9 cellular contexts compared by ENCODE assay signal in the genomic region with DNA sequence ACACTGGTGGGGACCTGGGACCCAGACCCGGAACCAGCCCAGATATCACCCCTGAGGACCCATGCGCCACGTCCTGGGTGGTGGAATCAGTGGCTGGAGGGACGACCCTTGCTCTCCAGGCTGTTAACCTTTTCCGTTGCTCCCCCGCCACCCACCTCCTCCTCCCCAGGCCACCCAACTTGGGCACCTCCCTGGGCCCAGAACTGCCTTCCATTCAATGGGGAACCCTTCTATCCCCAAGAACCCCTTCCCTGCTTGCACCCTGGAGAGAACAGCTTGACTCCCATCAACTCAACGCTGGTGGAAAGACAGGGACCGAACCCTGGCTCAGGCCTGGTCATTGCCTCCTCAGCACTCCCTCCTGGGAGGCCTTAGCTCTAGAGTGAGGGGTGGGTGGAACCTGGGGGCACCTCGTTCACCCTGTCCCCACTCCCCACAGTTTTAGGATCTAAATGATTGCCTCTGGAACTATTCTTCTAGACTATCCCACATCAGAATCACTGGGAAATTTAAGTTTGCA. TPM values are rescaled to one million over a fixed set of nuclear protein-coding genes. Genes with fewer than 3 reads are reported as not detected.
DNase-seq lines count a peak whose midpoint lies in the region; ATAC-seq and TF ChIP-seq lines count a peak whose summit lies in the region.
"Had no signal": no experiment of that assay in that cellular context is flagged by ENCODE, and none has a peak within 500 bp of the region (broad histone marks: within the 10 kb centered on the region; RNA-seq: fewer than 3 reads in every experiment).

No MANE protein-coding gene starts in this region.

- peak overlapping the region; percentile 44 for H3K27ac ChIP-seq in cardiac muscle cell
- H3K27ac ChIP-seq in body of pancreas: peak overlapping the region; percentile 86 to 94 (median 89)
- peak overlapping the region; percentile 91 for H3K27ac ChIP-seq in mesodermal cell (ENCODE audit: low read depth, low read length, severe bottlenecking)
- H3K27ac ChIP-seq in vagina: peak overlapping the region; percentile 76

- DNase-seq in cardiac muscle cell (ENCODE audit: low read depth in 1 of 2, low spot score in 1 of 2) (no peak), cardiac septum (ENCODE audit: low spot score) (no peak), body of pancreas (no peak), vagina (ENCODE audit: extremely low spot score in 2 of 2) (no peak), NCI-H69 (lab: John Stamatoyannopoulos, UW) (no peak), NCI-H524 treated with DMSO at 0.1 percent for 48 hours (lab: John Stamatoyannopoulos, UW) (no peak), NCI-H1105 treated with DMSO at 0.1 percent for 48 hours (lab: John Stamatoyannopoulos, UW) (no peak)

- intact Hi-C loops in cardiac septum (cut with DNase I): loop anchor here (2.0 to 5.0 kb wide), 3 partner anchors 38 to 108 kb away; a partner anchor contains a TSS
- intact Hi-C loops in body of pancreas (cut with DNase I): loop anchor here (10.0 kb wide), 1 partner anchor 55 kb away; a partner anchor contains a TSS
- intact Hi-C loops in vagina (cut with DNase I): loop anchor here (5.0 kb wide), 2 partner anchors 53 to 103 kb away; a partner anchor contains a TSS

- H3K27me3 ChIP-seq in cardiac muscle cell (peaks cover 2% of the 10 kb centered on the region), body of pancreas (no peaks in the 10 kb centered on the region), vagina (no peaks in the 10 kb centered on the region)

- no peaks in the 10 kb centered on the region for H3K36me3 ChIP-seq in cardiac muscle cell
- H3K36me3 ChIP-seq in body of pancreas (replicated peaks in 1 of 2; ENCODE audit: insufficient read depth in 1 of 2, low read depth in 2 of 2): no peaks in the 10 kb centered on the region
- H3K36me3 ChIP-seq in mesodermal cell (ENCODE audit: control insufficient read depth, insufficient read depth, low read length): no peaks in the 10 kb centered on the region
- H3K36me3 ChIP-seq in vagina: no peaks in the 10 kb centered on the region

- TF ChIP-seq CTCF in cardiac muscle cell (IDR thresholded peaks at IDR 0.05; ENCODE audit: low read depth, low read length): no peak
- TF ChIP-seq CTCF in body of pancreas (IDR thresholded peaks at IDR 0.05): no peak
- TF ChIP-seq CTCF in vagina (IDR thresholded peaks at IDR 0.05): no peak

- H3K4me3 ChIP-seq in cardiac muscle cell: peak overlapping the region; percentile 93
- H3K4me3 ChIP-seq in body of pancreas: no peak overlapping the region
- peak overlapping the region; percentile 69 for H3K4me3 ChIP-seq in mesodermal cell (ENCODE audit: extremely low read depth, insufficient read depth, low read length, poor library complexity, severe bottlenecking)
- peak overlapping the region; percentile 78 to 80 for H3K4me3 ChIP-seq in vagina

- TF ChIP-seq POLR2A in body of pancreas (IDR thresholded peaks at IDR 0.05): no peak
- TF ChIP-seq POLR2A in vagina (IDR thresholded peaks at IDR 0.05): no peak

- WGBS in body of pancreas, 2 donors: 55 to 63% methylated on average over 7 to 9 of the region's 9 CpGs
- WGBS in mesodermal cell (ENCODE audit: insufficient coverage in 2 of 2), 2 experiments: 72 to 79% methylated on average over 6 of the region's 9 CpGs

- no peak for ATAC-seq in body of pancreas

- H3K9me3 ChIP-seq in cardiac muscle cell (ENCODE audit: low read depth) (no peaks in the 10 kb centered on the region), body of pancreas (no peaks in the 10 kb centered on the region), mesodermal cell (ENCODE audit: control insufficient read depth, low read length) (no peaks in the 10 kb centered on the region), vagina (no peaks in the 10 kb centered on the region)

- H3K4me1 ChIP-seq in cardiac muscle cell (ENCODE audit: low read depth): no peaks in the 10 kb centered on the region
- H3K4me1 ChIP-seq in body of pancreas: peaks cover 31% of the 10 kb centered on the region
- peaks cover 15% of the 10 kb centered on the region for H3K4me1 ChIP-seq in mesodermal cell (ENCODE audit: control insufficient read depth, insufficient read depth, low read length, poor library complexity, severe bottlenecking)
- H3K4me1 ChIP-seq in vagina: peaks cover 20% of the 10 kb centered on the region

RNA-seq across cellular contexts. Expression of a gene that starts 5.7 kb away (rescaled TPM):
- total RNA-seq in cardiac muscle cell: 0.66 TPM in 1 of 2 replicates, not detected in the other
- 0.35 TPM in 1 of 2 replicates, not detected in the other for polyA plus RNA-seq in cardiac muscle cell
- total RNA-seq in cardiac septum: 32.3 TPM
- total RNA-seq in body of pancreas: 100 to 1,000 TPM; 184 to 238 TPM
- polyA plus RNA-seq in mesodermal cell (2013, experiment 1 of 2): 7.1 TPM
- polyA plus RNA-seq in mesodermal cell (2013, experiment 2 of 2): 5.0 TPM
- 13.0 TPM for total RNA-seq in vagina

RNA-seq across cellular contexts. Expression of a gene that starts 13.4 kb away (rescaled TPM):
- total RNA-seq in cardiac muscle cell: 0.03 TPM in 1 of 2 replicates, not detected in the other
- polyA plus RNA-seq in cardiac muscle cell: 4.3 and 5.8 TPM in 2 replicates
- 3.0 TPM for total RNA-seq in cardiac septum
- total RNA-seq in body of pancreas: under 1 TPM; under 0.01 to 0.99 TPM
- polyA plus RNA-seq in mesodermal cell (2013, experiment 1 of 2): 1.5 TPM
- polyA plus RNA-seq in mesodermal cell (2013, experiment 2 of 2): 0.76 TPM
- 0.25 TPM for total RNA-seq in vagina
- total RNA-seq: RPMI7951 had no signal

RNA-seq across cellular contexts. Expression of a gene that starts 23.0 kb away (rescaled TPM):
- not detected in 2 replicates for total RNA-seq in cardiac muscle cell
- polyA plus RNA-seq in cardiac muscle cell: 0.19 TPM in 1 of 2 replicates, not detected in the other
- total RNA-seq in cardiac septum: not detected
- total RNA-seq in body of pancreas: 100 to 1,000 TPM; 132 to 357 TPM
- polyA plus RNA-seq in mesodermal cell (2013, experiment 1 of 2): not detected
- not detected for polyA plus RNA-seq in mesodermal cell (2013, experiment 2 of 2)
- 52.5 TPM for total RNA-seq in vagina

RNA-seq across cellular contexts. Expression of a gene that starts 35.9 kb away (rescaled TPM):
- total RNA-seq in cardiac muscle cell (34.8 and 36.9 TPM in 2 replicates), cardiac septum (13.9 TPM), body of pancreas (10 to 100 TPM; 11.7 to 21.8 TPM), vagina (22.6 TPM)
- 61.3 and 65.7 TPM in 2 replicates for polyA plus RNA-seq in cardiac muscle cell
- 35.8 TPM for polyA plus RNA-seq in mesodermal cell (2013, experiment 1 of 2)
- 31.4 TPM for polyA plus RNA-seq in mesodermal cell (2013, experiment 2 of 2)

RNA-seq across cellular contexts. Expression of a gene that starts 36.0 kb away (rescaled TPM):
- total RNA-seq in cardiac muscle cell (48.3 and 50.8 TPM in 2 replicates), cardiac septum (41.3 TPM), body of pancreas (10 to 100 TPM in 1 of 2 donors, 1 to 10 TPM in 1; 6.9 to 15.3 TPM), vagina (39.0 TPM)
- polyA plus RNA-seq in cardiac muscle cell: 109 and 140 TPM in 2 replicates
- polyA plus RNA-seq in mesodermal cell (2013, experiment 1 of 2): 106 TPM
- 97.8 TPM for polyA plus RNA-seq in mesodermal cell (2013, experiment 2 of 2)

Comparison
In these comparisons a context has a peak if more than half of its experiments do, and no peak if none do; other contexts are left out.
1. H3K4me3 ChIP-seq: peak in cardiac muscle cell (single experiment), mesodermal cell (single experiment) and vagina (2 of 2); none in body of pancreas (0 of 2).
2. RNA of a gene that starts 23.0 kb away (total RNA-seq): 132 to 357 TPM in body of pancreas and 52.5 TPM in vagina (single experiment); not detected in cardiac septum (single experiment) and not detected in cardiac muscle cell; every median in the first group is over 10 times any median in the second.
3. Peak in every context shown above with its lines, with median percentiles within 50 percentile points of each other: H3K27ac ChIP-seq.